24 cellular contexts compared by ENCODE assay signal in the genomic region with DNA sequence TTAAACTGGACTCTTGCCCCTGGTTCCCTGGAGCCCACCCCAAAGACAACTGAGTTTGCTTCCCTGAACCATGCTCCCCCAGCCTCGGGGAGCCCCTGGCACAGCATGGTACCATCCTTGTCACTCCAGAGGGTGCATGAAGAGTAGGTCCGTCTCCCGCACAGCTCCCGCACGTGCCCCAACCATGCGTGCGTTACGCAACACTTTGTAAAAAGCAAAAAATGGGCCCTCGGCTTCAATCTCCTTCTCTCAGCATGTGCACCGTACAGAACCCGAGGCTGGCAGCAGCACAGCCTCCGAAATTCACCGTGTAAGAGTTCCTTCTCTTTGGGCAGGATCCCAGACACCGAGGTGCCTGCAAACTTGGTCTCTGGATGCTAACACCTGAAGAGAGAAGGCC. TPM values are rescaled to one million over a fixed set of nuclear protein-coding genes. Genes with fewer than 3 reads are reported as not detected.
DNase-seq lines count a peak whose midpoint lies in the region; ATAC-seq and TF ChIP-seq lines count a peak whose summit lies in the region.
"Had no signal": no experiment of that assay in that cellular context is flagged by ENCODE, and none has a peak within 500 bp of the region (broad histone marks: within the 10 kb centered on the region; RNA-seq: fewer than 3 reads in every experiment).

No MANE protein-coding gene starts in this region.

- H3K4me1 ChIP-seq in DOHH2 (ENCODE audit: control insufficient read depth, low read length) (peaks cover 97% of the 10 kb centered on the region), RWPE2 (ENCODE audit: insufficient read depth, poor library complexity, severe bottlenecking) (peaks cover 80% of the 10 kb centered on the region), tibial artery (peaks cover 0 to 86% (median 61%) of the 10 kb centered on the region in 4 donors)
- H3K4me1 ChIP-seq: adrenal gland, pancreas had no signal

- DNase-seq in RWPE2 (ENCODE audit: low spot score) (no peak), endothelial cell (ENCODE audit: low spot score) (no peak), tibial artery (no peak), NCI-H748 (lab: John Stamatoyannopoulos, UW; ENCODE audit: unreplicated experiment) (no peak)
- DNase-seq in activated T-cell treated with anti-CD3 and anti-CD28 coated beads, Interleukin-2, amount 50 U/mL, for 4 hours, result no peak
- DNase-seq: activated CD4-positive, alpha-beta T cell treated with anti-CD3 and anti-CD28 coated beads, Interleukin-2, amount 50 U/mL, for 48 hours; activated gamma-delta T cell treated with Interleukin-2 at 50 U/mL for 16 hours; activated T-cell treated with anti-CD3 and anti-CD28 coated beads for 4 hours; adrenal gland; COR-L47; DND-41; glutamatergic neuron; mesenchymal stem cell; naive thymus-derived CD4-positive, alpha-beta T cell; NCI-H146; NCI-H510A; pancreas; RPMI8226; SK-N-SH; substantia nigra had no signal

- peak overlapping the region; percentile 90; the same call in 1 of the 2 replicates for H3K4me2 ChIP-seq in DOHH2 (ENCODE audit: low read length)
- H3K4me2 ChIP-seq: SK-N-SH had no signal

- peaks cover 27% of the 10 kb centered on the region for H3K36me3 Mint-ChIP-seq in endothelial cell (ENCODE audit: low read depth, unreplicated experiment)
- peaks cover 2% of the 10 kb centered on the region for H3K36me3 Mint-ChIP-seq in activated T-cell treated with anti-CD3 and anti-CD28 coated beads, Interleukin-2, amount 50 U/mL, for 4 hours (ENCODE audit: insufficient read depth)

- peaks cover 96% of the 10 kb centered on the region for H3K79me2 ChIP-seq in DOHH2 (ENCODE audit: control insufficient read depth, low read length)

- peaks cover 56% of the 10 kb centered on the region for H3K4me1 Mint-ChIP-seq in endothelial cell (ENCODE audit: unreplicated experiment)
- H3K4me1 Mint-ChIP-seq in activated T-cell treated with anti-CD3 and anti-CD28 coated beads, Interleukin-2, amount 50 U/mL, for 4 hours (ENCODE audit: low read depth), result peaks cover 41% of the 10 kb centered on the region

- H3K9me3 Mint-ChIP-seq in endothelial cell (ENCODE audit: unreplicated experiment), result no peaks in the 10 kb centered on the region
- no peaks in the 10 kb centered on the region for H3K9me3 Mint-ChIP-seq in activated T-cell treated with anti-CD3 and anti-CD28 coated beads, Interleukin-2, amount 50 U/mL, for 4 hours
- H3K9me3 Mint-ChIP-seq: dendritic cell treated with granulocyte-macrophage colony-stimulating factor and Interleukin-4, amounts not matched to agents 40 ng/mL and 50 ng/mL, for 4 days; naive thymus-derived CD4-positive, alpha-beta T cell had no signal

- no peaks in the 10 kb centered on the region; the same call in 1 of the 2 replicates for H3K36me3 ChIP-seq in DOHH2 (ENCODE audit: control insufficient read depth, low read length)
- H3K36me3 ChIP-seq in RWPE2 (ENCODE audit: low read depth), result peaks cover 92% of the 10 kb centered on the region
- H3K36me3 ChIP-seq in tibial artery, result no peaks in the 10 kb centered on the region
- H3K36me3 ChIP-seq: adrenal gland, pancreas had no signal

- intact Hi-C loops in tibial artery (cut with DNase I; ENCODE audit: low total_unique reads), result no loop called here

- H3K4me3 ChIP-seq in DOHH2 (ENCODE audit: low read length) (no peak overlapping the region), RWPE2 (ENCODE audit: severe bottlenecking) (no peak overlapping the region), tibial artery (peak overlapping the region in 1 of 2 donors; percentile 2)
- H3K4me3 ChIP-seq: adrenal gland had no signal

- H3K27me3 ChIP-seq in DOHH2 (ENCODE audit: control insufficient read depth, low read length) (peaks cover 5% of the 10 kb centered on the region; the same call in 1 of the 2 replicates), RWPE2 (ENCODE audit: insufficient read depth, poor library complexity, severe bottlenecking) (no peaks in the 10 kb centered on the region), tibial artery (no peaks in the 10 kb centered on the region)
- H3K27me3 ChIP-seq: adrenal gland, pancreas had no signal

- ATAC-seq in RWPE2 (ENCODE audit: low read depth) (no peak), HG03095 (IDR thresholded peaks at IDR 0.05; ENCODE audit: unreplicated experiment) (no peak)
- no peak for ATAC-seq in activated T-cell treated with anti-CD3 and anti-CD28 coated beads, Interleukin-2, amount 50 U/mL, for 4 hours
- ATAC-seq: naive thymus-derived CD4-positive, alpha-beta T cell; pancreas; sciatic nerve had no signal

- H3K9me2 ChIP-seq in DOHH2 (replicated peaks; ENCODE audit: control insufficient read depth, low read length), result no peaks in the 10 kb centered on the region
- H3K9me2 ChIP-seq: SK-N-SH had no signal

- no peaks in the 10 kb centered on the region for H3F3A ChIP-seq in DOHH2 (ENCODE audit: control insufficient read depth, insufficient read depth)

- TF ChIP-seq CTCF in DOHH2 (IDR thresholded peaks at IDR 0.05; ENCODE audit: low read depth, low read length, poor library complexity, severe bottlenecking), result no peak
- TF ChIP-seq CTCF in RWPE2 (IDR thresholded peaks at IDR 0.05; ENCODE audit: poor library complexity, severe bottlenecking), result no peak
- no peak for TF ChIP-seq CTCF in endothelial cell (IDR thresholded peaks at IDR 0.05; ENCODE audit: unreplicated experiment)
- no peak for TF ChIP-seq CTCF in tibial artery (IDR thresholded peaks at IDR 0.05)

- H4K20me1 ChIP-seq in DOHH2 (ENCODE audit: control insufficient read depth, insufficient read depth, low read depth, low read length), result peaks cover 9% of the 10 kb centered on the region; the same call in 1 of the 2 replicates

- peaks cover 13% of the 10 kb centered on the region for H3K27me3 Mint-ChIP-seq in endothelial cell (ENCODE audit: unreplicated experiment)
- peaks cover 4% of the 10 kb centered on the region for H3K27me3 Mint-ChIP-seq in activated T-cell treated with anti-CD3 and anti-CD28 coated beads, Interleukin-2, amount 50 U/mL, for 4 hours (ENCODE audit: low read depth)

- H3K27ac ChIP-seq in DOHH2 (ENCODE audit: low read depth, low read length) (no peak overlapping the region), RWPE2 (ENCODE audit: poor library complexity, severe bottlenecking) (peak overlapping the region; percentile 100), tibial artery (peak overlapping the region; percentile 9 to 96)
- H3K27ac ChIP-seq: adrenal gland, pancreas had no signal

- no peaks in the 10 kb centered on the region for H3K9me3 ChIP-seq in DOHH2 (ENCODE audit: control insufficient read depth, insufficient read depth, low read length)
- no peaks in the 10 kb centered on the region for H3K9me3 ChIP-seq in RWPE2 (ENCODE audit: severe bottlenecking)
- H3K9me3 ChIP-seq in tibial artery, result no peaks in the 10 kb centered on the region
- H3K9me3 ChIP-seq: adrenal gland, pancreas, SK-N-SH had no signal

- no peak overlapping the region for H3K27ac Mint-ChIP-seq in endothelial cell (ENCODE audit: unreplicated experiment)
- H3K27ac Mint-ChIP-seq: dendritic cell treated with granulocyte-macrophage colony-stimulating factor and Interleukin-4, amounts not matched to agents 40 ng/mL and 50 ng/mL, for 4 days had no signal

- peak overlapping the region; percentile 42 for H3K4me3 Mint-ChIP-seq in endothelial cell (ENCODE audit: unreplicated experiment)
- no peak overlapping the region for H3K4me3 Mint-ChIP-seq in activated T-cell treated with anti-CD3 and anti-CD28 coated beads, Interleukin-2, amount 50 U/mL, for 4 hours
- H3K4me3 Mint-ChIP-seq: dendritic cell treated with granulocyte-macrophage colony-stimulating factor and Interleukin-4, amounts not matched to agents 40 ng/mL and 50 ng/mL, for 4 days; naive thymus-derived CD4-positive, alpha-beta T cell had no signal

RNA-seq across cellular contexts. Expression of a gene that starts 5.6 kb away (rescaled TPM):
- 61.3 TPM for total RNA-seq in endothelial cell (ENCODE audit: unreplicated experiment)
- 1 to 10 TPM; 4.3 to 7.4 (median 5.6) TPM for total RNA-seq in activated T-cell treated with anti-CD3 and anti-CD28 coated beads, Interleukin-2, amount 50 U/mL, for 4 hours
